11 cellular contexts compared by ENCODE assay signal in the genomic region with DNA sequence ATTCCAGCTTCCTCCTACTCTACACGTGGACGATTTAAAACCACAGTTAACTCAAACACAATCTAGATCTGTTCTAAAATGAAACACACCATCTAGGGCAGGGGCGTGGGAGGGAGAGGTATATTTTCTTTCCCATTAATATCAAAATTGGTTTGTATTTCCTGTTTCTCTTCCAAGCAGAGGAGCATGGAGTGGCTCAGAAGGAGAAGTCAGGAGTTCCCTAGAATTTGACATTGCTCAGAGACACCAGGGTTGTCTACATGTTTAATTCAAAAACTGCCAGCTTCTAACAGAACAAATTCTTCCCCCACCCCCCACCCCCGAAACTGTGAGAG. TPM values are rescaled to one million over a fixed set of nuclear protein-coding genes. Genes with fewer than 3 reads are reported as not detected.
DNase-seq lines count a peak whose midpoint lies in the region; ATAC-seq and TF ChIP-seq lines count a peak whose summit lies in the region.
"Had no signal": no experiment of that assay in that cellular context is flagged by ENCODE, and none has a peak within 500 bp of the region (broad histone marks: within the 10 kb centered on the region; RNA-seq: fewer than 3 reads in every experiment).

No MANE protein-coding gene starts in this region.

- CTCF ChIA-PET in CD4-positive, alpha-beta T cell (lab: Charles Lee), result no interaction called here

- peak overlapping the region; percentile 48 for H3K27ac ChIP-seq in CD4-positive, alpha-beta T cell (ENCODE audit: low read depth, low read length)
- H3K27ac ChIP-seq in dorsolateral prefrontal cortex, result peak overlapping the region in 57 of 59 donors; percentile 5 to 97 (median 93)

- ATAC-seq in CD4-positive, alpha-beta T cell (ENCODE audit: poor library complexity), result no peak
- ATAC-seq in HG03175 (IDR thresholded peaks at IDR 0.05; ENCODE audit: unreplicated experiment) (no peak), HG02759 (IDR thresholded peaks at IDR 0.05; ENCODE audit: unreplicated experiment) (no peak), HG02870 (IDR thresholded peaks at IDR 0.05; ENCODE audit: unreplicated experiment) (no peak)

- peaks cover 10% of the 10 kb centered on the region for H3K27me3 Mint-ChIP-seq in CD4-positive, alpha-beta T cell
- no peaks in the 10 kb centered on the region for H3K27me3 Mint-ChIP-seq in neural crest cell (ENCODE audit: low read depth)

- no peaks in the 10 kb centered on the region for H3K9me3 Mint-ChIP-seq in CD4-positive, alpha-beta T cell
- no peaks in the 10 kb centered on the region for H3K9me3 Mint-ChIP-seq in neural crest cell

- peak overlapping the region; percentile 97 for H3K4me3 Mint-ChIP-seq in CD4-positive, alpha-beta T cell
- peak overlapping the region; percentile 99 for H3K4me3 Mint-ChIP-seq in neural crest cell

- TF ChIP-seq CTCF in CD4-positive, alpha-beta T cell (IDR thresholded peaks at IDR 0.05), result no peak
- no peak for TF ChIP-seq CTCF in dorsolateral prefrontal cortex (IDR thresholded peaks at IDR 0.05 in 54 of 56, conservative IDR thresholded peaks at IDR 0.05 in 2 of 56; ENCODE audit: low read depth in 1 of 56, partially characterized antibody in 56 of 56)
- TF ChIP-seq CTCF in neural crest cell (conservative IDR thresholded peaks at IDR 0.05), result no peak

- POLR2A ChIA-PET in CD4-positive, alpha-beta T cell (lab: Charles Lee), result no interaction called here

- H3K36me3 Mint-ChIP-seq in CD4-positive, alpha-beta T cell (ENCODE audit: low read depth), result peaks cover 7% of the 10 kb centered on the region
- H3K36me3 Mint-ChIP-seq in neural crest cell (ENCODE audit: low read depth), result no peaks in the 10 kb centered on the region

- no peak for DNase-seq in CD4-positive, alpha-beta T cell
- peak; percentile 35 for DNase-seq in KBM-7
- no peak for DNase-seq in dorsolateral prefrontal cortex
- no peak for DNase-seq in neural crest cell (ENCODE audit: low read depth, low spot score)
- DNase-seq in NCI-H1092 (lab: John Stamatoyannopoulos, UW), result no peak
- DNase-seq: DND-41, kidney glomerular epithelial cell had no signal

- H3K27me3 ChIP-seq in CD4-positive, alpha-beta T cell (ENCODE audit: control insufficient read depth, insufficient read depth, low read length), result no peaks in the 10 kb centered on the region
- H3K27me3 ChIP-seq in dorsolateral prefrontal cortex, result no peaks in the 10 kb centered on the region
- H3K27me3 ChIP-seq: vagina had no signal

- H3K4me1 Mint-ChIP-seq in CD4-positive, alpha-beta T cell (ENCODE audit: low read depth), result peaks cover 64% of the 10 kb centered on the region
- peaks cover 52% of the 10 kb centered on the region for H3K4me1 Mint-ChIP-seq in neural crest cell

- H3K4me3 ChIP-seq in dorsolateral prefrontal cortex, result peak overlapping the region in 58 of 59 donors; percentile 56 to 96 (median 88)

- in situ Hi-C loops in KBM-7 (cut with MboI; ENCODE audit: low pct_unique_long_range_greater_than_20kb, low sequenced_read_pairs), result no loop called here

- no peaks in the 10 kb centered on the region for H3K9me3 ChIP-seq in CD4-positive, alpha-beta T cell (ENCODE audit: control insufficient read depth, low read length)
- H3K9me3 ChIP-seq: vagina had no signal

- intact Hi-C loops in CD4-positive, alpha-beta T cell (cut with DNase I, micrococcal nuclease), result loop anchor here (5.0 to 10.0 kb wide), 3 partner anchors 79 to 887 kb away; partner anchors contain the start of gene B4GALT5 (in 1 of the 2)
- intact Hi-C loops in dorsolateral prefrontal cortex (cut with DNase I), result loop anchor here (5.0 kb wide), 4 partner anchors 73 to 98 kb away; no protein-coding TSS in a partner anchor

- no peak overlapping the region for H3K27ac Mint-ChIP-seq in CD4-positive, alpha-beta T cell
- H3K27ac Mint-ChIP-seq in neural crest cell (ENCODE audit: unreplicated experiment), result no peak overlapping the region

RNA-seq across cellular contexts. Expression of gene PREX1, which starts 2.3 kb away (rescaled TPM):
- 10 to 100 TPM; 73.9 to 74.5 TPM for total RNA-seq in CD4-positive, alpha-beta T cell
- total RNA-seq in dorsolateral prefrontal cortex (100 to 1,000 TPM in 76 of 120 experiments, 10 to 100 TPM in 44; 59.8 to 448 (median 117) TPM), neural crest cell (72.4 and 73.7 TPM in 2 replicates)
